32 cellular contexts compared by ENCODE assay signal in genomic region chr20:51223163-51223562, GRCh38.
"Had no signal": no experiment of that assay in that cellular context is flagged by ENCODE, and none has a peak within 500 bp of the region (broad histone marks: within the 10 kb centered on the region; RNA-seq: fewer than 3 reads in every experiment).

No MANE protein-coding gene starts in this region.

- DNase-seq: activated B cell treated with CpG ODN at 0.5 μM for 24 hours; activated CD4-positive, alpha-beta T cell treated with anti-CD3 and anti-CD28 coated beads for 48 hours; activated CD4-positive, alpha-beta T cell treated with anti-CD3 and anti-CD28 coated beads, Interleukin-2, amount 50 U/mL, for 1 hour; activated CD4-positive, alpha-beta T cell treated with anti-CD3 and anti-CD28 coated beads, Interleukin-2, amount 50 U/mL, for 48 hours; activated CD8-positive, alpha-beta memory T cell treated with anti-CD3 and anti-CD28 coated beads for 24 hours; activated CD8-positive, alpha-beta T cell treated with anti-CD3 and anti-CD28 coated beads for 36 hours; activated gamma-delta T cell; activated naive CD4-positive, alpha-beta T cell; activated naive CD4-positive, alpha-beta T cell treated with anti-CD3 and anti-CD28 coated beads, Interleukin-2, amount 10 ng/mL, durations not matched to agents 7 days and 5 days; activated T-cell treated with anti-CD3 and anti-CD28 coated beads, Interleukin-2, amount 50 U/mL, for 4 hours; adrenal gland; amygdala; aorta; body of pancreas; central memory CD4-positive, alpha-beta T cell; colonic mucosa; effector CD8-positive, alpha-beta T cell; foreskin keratinocyte; gastrocnemius medialis; glutamatergic neuron; heart left ventricle; T-helper 1 cell; T-helper 17 cell; T1000; WERI-Rb-1 had no signal

- ATAC-seq: activated CD4-positive, CD25-positive, alpha-beta regulatory T cell treated with anti-CD3 and anti-CD28 coated beads, Interleukin-2, amount 50 U/mL, for 24 hours; activated CD8-positive, alpha-beta T cell treated with anti-CD3 and anti-CD28 coated beads for 36 hours; activated naive CD4-positive, alpha-beta T cell treated with anti-CD3 and anti-CD28 coated beads, Interleukin-2, amount 50 U/mL, for 72 hours; activated T-cell treated with anti-CD3 and anti-CD28 coated beads, Interleukin-2, amount 50 U/mL, for 4 hours; body of pancreas; foreskin keratinocyte; gastrocnemius medialis; heart left ventricle; T-helper 17 cell had no signal

- H3K27me3 ChIP-seq: body of pancreas, cardiac muscle cell, colonic mucosa had no signal

- H3K9me3 ChIP-seq: adrenal gland, body of pancreas, breast epithelium, colonic mucosa, esophagus muscularis mucosa, gastrocnemius medialis had no signal

- H3K27ac ChIP-seq: adrenal gland, body of pancreas, breast epithelium, cardiac muscle cell, colonic mucosa, esophagus muscularis mucosa, foreskin keratinocyte, gastrocnemius medialis, heart left ventricle, WERI-Rb-1 had no signal

- H3K4me3 Mint-ChIP-seq: activated B cell treated with CpG ODN at 0.5 μM for 24 hours; activated CD8-positive, alpha-beta T cell treated with anti-CD3 and anti-CD28 coated beads for 36 hours; activated naive CD4-positive, alpha-beta T cell treated with anti-CD3 and anti-CD28 coated beads, Interleukin-2, amount 10 ng/mL, durations not matched to agents 7 days and 5 days; activated T-cell treated with anti-CD3 and anti-CD28 coated beads, Interleukin-2, amount 50 U/mL, for 4 hours; T-helper 17 cell; T-helper 2 cell treated with Interferon-gamma antibody and Interleukin-4, amounts not matched to agents 5 μg/mL and 100 μg/mL, for 36 hours had no signal

- H3K9me3 Mint-ChIP-seq: activated CD8-positive, alpha-beta T cell treated with anti-CD3 and anti-CD28 coated beads for 36 hours; activated T-cell treated with anti-CD3 and anti-CD28 coated beads, Interleukin-2, amount 50 U/mL, for 4 hours; activated T-helper 2 cell treated with anti-CD3 and anti-CD28 coated beads, Interferon-gamma antibody, Interleukin-2, Interleukin-4, amounts not matched to agents 10 μg/mL and 5 μg/mL and 100 μg/mL, durations not matched to agents 14 hours and 24 hours and 36 hours; T-helper 2 cell treated with Interferon-gamma antibody and Interleukin-4, amounts not matched to agents 5 μg/mL and 100 μg/mL, for 36 hours had no signal

- H3K4me1 ChIP-seq: adrenal gland, body of pancreas, breast epithelium, colonic mucosa, foreskin keratinocyte, gastrocnemius medialis had no signal

- H3K27ac Mint-ChIP-seq: activated B cell treated with CpG ODN at 0.5 μM for 24 hours; activated CD8-positive, alpha-beta T cell treated with anti-CD3 and anti-CD28 coated beads for 36 hours; activated naive CD4-positive, alpha-beta T cell treated with anti-CD3 and anti-CD28 coated beads, Interleukin-2, amount 10 ng/mL, durations not matched to agents 7 days and 5 days; activated naive CD4-positive, alpha-beta T cell treated with anti-CD3 and anti-CD28 coated beads, Interleukin-2, amount 50 U/mL, for 72 hours; activated T-helper 2 cell treated with anti-CD3 and anti-CD28 coated beads, Interferon-gamma antibody, Interleukin-2, Interleukin-4, amounts not matched to agents 10 μg/mL and 5 μg/mL and 100 μg/mL, durations not matched to agents 14 hours and 24 hours and 36 hours; T-helper 17 cell; T-helper 2 cell treated with Interferon-gamma antibody and Interleukin-4, amounts not matched to agents 5 μg/mL and 100 μg/mL, for 36 hours had no signal

- H3K36me3 ChIP-seq: adrenal gland, breast epithelium, cardiac muscle cell, colonic mucosa, esophagus muscularis mucosa, gastrocnemius medialis, heart left ventricle, WERI-Rb-1 had no signal

- H3K36me3 Mint-ChIP-seq: activated naive CD4-positive, alpha-beta T cell treated with anti-CD3 and anti-CD28 coated beads, Interleukin-2, amount 10 ng/mL, durations not matched to agents 7 days and 5 days; activated naive CD4-positive, alpha-beta T cell treated with anti-CD3 and anti-CD28 coated beads, Interleukin-2, amount 50 U/mL, for 72 hours had no signal

- H3K4me3 ChIP-seq: adrenal gland, body of pancreas, breast epithelium, cardiac muscle cell, colonic mucosa, esophagus muscularis mucosa, gastrocnemius medialis, heart left ventricle had no signal
